ENCODE assay signal across 1 cellular context in the genomic region with DNA sequence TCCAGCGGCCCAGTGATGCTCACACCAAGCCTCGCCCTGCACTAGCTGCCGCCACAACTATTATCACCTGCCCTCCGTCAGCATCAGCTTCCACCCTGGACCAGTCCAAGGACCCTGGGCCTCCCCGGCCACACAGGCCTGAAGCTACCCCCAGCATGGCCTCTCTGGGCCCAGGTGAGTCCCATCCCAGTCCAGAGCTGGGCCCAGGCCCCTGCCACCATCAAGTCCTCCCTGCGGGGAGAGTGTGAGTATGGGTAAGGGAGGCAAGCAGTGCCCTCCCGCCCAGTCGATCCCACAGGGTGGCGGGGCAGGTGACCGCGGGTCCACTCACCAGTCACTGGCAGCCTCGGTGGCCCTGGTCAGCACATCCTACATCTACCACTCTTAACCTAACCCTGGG.
TF ChIP-seq lines count a peak whose summit lies in the region.

No MANE protein-coding gene starts in this region.

TF ChIP-seq in HepG2, 621 proteins besides CTCF, POLR2A, EP300 and RAD21 (continued from another document):
- TF ChIP-seq, protein P1, sequence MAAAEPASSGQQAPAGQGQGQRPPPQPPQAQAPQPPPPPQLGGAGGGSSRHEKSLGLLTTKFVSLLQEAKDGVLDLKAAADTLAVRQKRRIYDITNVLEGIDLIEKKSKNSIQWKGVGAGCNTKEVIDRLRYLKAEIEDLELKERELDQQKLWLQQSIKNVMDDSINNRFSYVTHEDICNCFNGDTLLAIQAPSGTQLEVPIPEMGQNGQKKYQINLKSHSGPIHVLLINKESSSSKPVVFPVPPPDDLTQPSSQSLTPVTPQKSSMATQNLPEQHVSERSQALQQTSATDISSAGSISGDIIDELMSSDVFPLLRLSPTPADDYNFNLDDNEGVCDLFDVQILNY (CRISPR knock-in tag; conservative IDR thresholded peaks at IDR 0.05), result no peak
